1 cellular context compared by ENCODE assay signal in genomic region chr7:5395246-5395645, GRCh38.
TF ChIP-seq lines count a peak whose summit lies in the region.

No MANE protein-coding gene starts in this region.

TF ChIP-seq in HepG2, 621 proteins besides CTCF, POLR2A, EP300 and RAD21 (continued from another document):
- TF ChIP-seq KDM5A (IDR thresholded peaks at IDR 0.05; ENCODE audit: borderline replicate concordance, low read length) = no peak
- TF ChIP-seq AFF4 (CRISPR knock-in tag; IDR thresholded peaks at IDR 0.05) = no peak
- no peak for TF ChIP-seq JARID2 (CRISPR knock-in tag; IDR thresholded peaks at IDR 0.05; ENCODE audit: insufficient replicate concordance)
- no peak for TF ChIP-seq NAIF1 (CRISPR knock-in tag; IDR thresholded peaks at IDR 0.05; ENCODE audit: borderline replicate concordance)
- no peak for TF ChIP-seq YEATS2 (CRISPR knock-in tag; IDR thresholded peaks at IDR 0.05; ENCODE audit: borderline replicate concordance)
- no peak for TF ChIP-seq SNAPC2 (CRISPR knock-in tag; IDR thresholded peaks at IDR 0.05)
- TF ChIP-seq AGO2 (optimal IDR thresholded peaks at IDR 0.05; ENCODE audit: low read depth, low read length) = peak; percentile 93
- TF ChIP-seq ZNF644 (CRISPR knock-in tag; IDR thresholded peaks at IDR 0.05; ENCODE audit: low read depth) = no peak
- no peak for TF ChIP-seq KDM5B (CRISPR knock-in tag; IDR thresholded peaks at IDR 0.05; ENCODE audit: borderline replicate concordance)
- no peak for TF ChIP-seq KLF16 (CRISPR knock-in tag; IDR thresholded peaks at IDR 0.05)
- TF ChIP-seq ZNF407 (CRISPR knock-in tag; IDR thresholded peaks at IDR 0.05; ENCODE audit: not compliant biosample characterization) = no peak
- TF ChIP-seq ZFP36L1 (CRISPR knock-in tag; IDR thresholded peaks at IDR 0.05) = no peak
